8 cellular contexts compared by ENCODE assay signal in genomic region chr6:116461563-116462507, GRCh38. TPM values are rescaled to one million over a fixed set of nuclear protein-coding genes. Genes with fewer than 3 reads are reported as not detected.
A peak's percentile ranks its signal among the peaks of the same experiment; 100 is the strongest.
DNase-seq lines count a peak whose midpoint lies in the region; ATAC-seq and TF ChIP-seq lines count a peak whose summit lies in the region.

No MANE protein-coding gene starts in this region.

- peaks cover 0 to 38% of the 10 kb centered on the region in 2 donors for H3K27me3 Mint-ChIP-seq in T-cell

- H3K4me1 Mint-ChIP-seq in T-cell = peaks cover 28 to 46% (median 35%) of the 10 kb centered on the region in 3 donors

- no peaks in the 10 kb centered on the region for H3K36me3 ChIP-seq in BE2C

- ATAC-seq in HG03354 (IDR thresholded peaks at IDR 0.05; ENCODE audit: poor library complexity, severe bottlenecking, unreplicated experiment) (peak; percentile 89), T-cell (replicated peaks in 1 of 4) (peak; percentile 83 to 97 (median 91))

- H3K9me3 Mint-ChIP-seq in T-cell = no peaks in the 10 kb centered on the region

- peak overlapping the region; percentile 73 to 83 (median 77) for H3K4me3 Mint-ChIP-seq in T-cell

- TF ChIP-seq CTCF in BE2C (IDR thresholded peaks at IDR 0.05; ENCODE audit: low read depth, low read length) (no peak), cardiac fibroblast (IDR thresholded peaks at IDR 0.05; ENCODE audit: low read depth, low read length) (no peak)

- CTCF ChIA-PET in T-cell (lab: Charles Lee) = interaction anchor here in 1 of 2 donors (0.6 to 0.9 kb wide), 2 partner anchors 8 to 231 kb away, joined by 3 to 4 read pairs; no protein-coding TSS in a partner anchor

- H3K27me3 ChIP-seq in BE2C = peaks cover 27% of the 10 kb centered on the region

- H3K4me1 ChIP-seq in BE2C = no peaks in the 10 kb centered on the region

- peak; percentile 51 for DNase-seq in BE2C
- DNase-seq in T-cell = peak; percentile 9 to 76 (median 40)
- DNase-seq in cardiac fibroblast (ENCODE audit: low read depth in 2 of 2) = peak; percentile 53 to 62
- DNase-seq in kidney tubule cell (ENCODE audit: low spot score) = peak; percentile 77
- DNase-seq in stimulated activated CD4-positive, alpha-beta T cell treated with anti-CD3 and anti-CD28 coated beads, Interleukin-2, amount 100 ng/mL, for 24 hours = peak; percentile 37 to 65
- DNase-seq in SW480 (ENCODE audit: low spot score) = no peak

- no peaks in the 10 kb centered on the region; the same call in 1 of the 2 replicates for H3K9me3 ChIP-seq in BE2C

- H3K27ac Mint-ChIP-seq in T-cell = peak overlapping the region in 1 of 2 donors; percentile 69

- H3K4me3 ChIP-seq in BE2C (ENCODE audit: low read depth, low read length) = peak overlapping the region; percentile 37
- H3K4me3 ChIP-seq in cardiac fibroblast (replicated peaks in 1 of 2; ENCODE audit: low read depth in 2 of 2, low read length in 2 of 2) = peak overlapping the region; percentile 39 to 42

- no peaks in the 10 kb centered on the region for H3K36me3 Mint-ChIP-seq in T-cell

- peak; percentile 54 for TF ChIP-seq POLR2A in GM19193 (IDR thresholded peaks at IDR 0.05; ENCODE audit: extremely low read depth, insufficient read depth, insufficient read length)

- POLR2A ChIA-PET in T-cell (lab: Charles Lee) = no interaction called here

RNA-seq across cellular contexts. Expression of gene CALHM6, which starts 0.7 kb away (rescaled TPM):
- not detected for polyA plus RNA-seq in BE2C (2012; ENCODE audit: insufficient read depth, insufficient read length, low read depth)
- total RNA-seq in T-cell = 10 to 100 TPM in 1 of 5 donors, 1 to 10 TPM in 3, under 1 TPM in 1; 0.53 to 15.4 (median 3.8) TPM

RNA-seq across cellular contexts. Expression of gene CALHM5, which starts 49.6 kb away (rescaled TPM):
- polyA plus RNA-seq in BE2C (2012; ENCODE audit: insufficient read depth, insufficient read length, low read depth) = 0.11 TPM
- not detected for total RNA-seq in T-cell
